In the genomic region with DNA sequence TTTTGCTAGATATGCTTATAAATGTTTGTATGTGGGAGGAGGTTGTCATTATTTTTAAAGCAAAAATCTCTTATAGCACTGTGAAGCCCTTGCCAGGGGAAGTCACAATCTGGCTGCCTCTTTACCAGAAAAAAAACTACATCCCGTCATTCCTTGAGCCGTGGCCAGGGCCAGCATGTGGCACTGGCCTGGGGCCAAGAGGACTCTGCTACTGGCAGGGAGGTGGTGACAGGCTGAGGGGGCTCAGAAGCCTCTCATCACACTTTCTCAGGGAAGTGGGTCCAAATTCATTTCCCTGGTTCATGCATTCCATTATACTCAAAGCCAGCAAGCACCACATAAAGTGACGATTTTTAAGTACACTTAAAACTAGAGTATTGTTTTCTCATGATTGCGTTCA, we compare ENCODE assay signal across 15 cellular contexts.
DNase-seq lines count a peak whose midpoint lies in the region; ATAC-seq and TF ChIP-seq lines count a peak whose summit lies in the region.
"Had no signal": no experiment of that assay in that cellular context is flagged by ENCODE, and none has a peak within 500 bp of the region (broad histone marks: within the 10 kb centered on the region; RNA-seq: fewer than 3 reads in every experiment).

No MANE protein-coding gene starts in this region.

- H3K36me3 ChIP-seq in breast epithelium (no peaks in the 10 kb centered on the region), mesendoderm (ENCODE audit: control insufficient read depth, insufficient read depth, low read length) (no peaks in the 10 kb centered on the region)
- H3K36me3 ChIP-seq: sigmoid colon, tibial nerve had no signal

- H3K56ac ChIP-seq in mesendoderm (ENCODE audit: low read length): no peak overlapping the region

- H3K18ac ChIP-seq in mesendoderm (ENCODE audit: low read length): peak overlapping the region; percentile 72

- BruUV-seq in MCF 10A (replicated peaks; lab: Mats Ljungman, UMichigan): no TSS peak

- H3K4me3 Mint-ChIP-seq in MCF 10A (ENCODE audit: unreplicated experiment) (no peak overlapping the region), chondrocyte (ENCODE audit: unreplicated experiment) (no peak overlapping the region)
- no peak overlapping the region for H3K4me3 Mint-ChIP-seq in activated T-cell treated with anti-CD3 and anti-CD28 coated beads, Interleukin-2, amount 50 U/mL, for 24 hours
- H3K4me3 Mint-ChIP-seq in stimulated activated naive CD8-positive, alpha-beta T cell treated with anti-CD3 and anti-CD28 coated beads, Interleukin-15, amount 100 ng/mL, for 72 hours: no peak overlapping the region

- ATAC-seq in HG02571 (IDR thresholded peaks at IDR 0.05; ENCODE audit: unreplicated experiment) (no peak), GM18868 (IDR thresholded peaks at IDR 0.05; ENCODE audit: unreplicated experiment) (no peak)
- ATAC-seq in stimulated activated naive CD8-positive, alpha-beta T cell treated with anti-CD3 and anti-CD28 coated beads, Interleukin-15, amount 100 ng/mL, for 72 hours: no peak

- H3K27ac Mint-ChIP-seq in MCF 10A (ENCODE audit: low read depth, unreplicated experiment) (no peak overlapping the region), chondrocyte (ENCODE audit: unreplicated experiment) (peak overlapping the region; percentile 71)
- no peak overlapping the region for H3K27ac Mint-ChIP-seq in activated T-cell treated with anti-CD3 and anti-CD28 coated beads, Interleukin-2, amount 50 U/mL, for 24 hours
- no peak overlapping the region for H3K27ac Mint-ChIP-seq in stimulated activated naive CD8-positive, alpha-beta T cell treated with anti-CD3 and anti-CD28 coated beads, Interleukin-15, amount 100 ng/mL, for 72 hours

- H3K4me3 ChIP-seq in breast epithelium: no peak overlapping the region
- H3K4me3 ChIP-seq in mesendoderm (ENCODE audit: low read length): no peak overlapping the region
- H3K4me3 ChIP-seq: sigmoid colon, tibial nerve had no signal

- no peak overlapping the region for H4K5ac ChIP-seq in mesendoderm (ENCODE audit: low read length)

- H2AK5ac ChIP-seq in mesendoderm (ENCODE audit: low read length): no peak overlapping the region

- no peaks in the 10 kb centered on the region for H3K79me2 ChIP-seq in mesendoderm (ENCODE audit: control insufficient read depth, insufficient read depth, low read length)

- H3K4me1 ChIP-seq in breast epithelium: no peaks in the 10 kb centered on the region
- peaks cover 5% of the 10 kb centered on the region for H3K4me1 ChIP-seq in mesendoderm (ENCODE audit: control insufficient read depth, low read depth, low read length)

- H3K9me3 ChIP-seq in breast epithelium: no peaks in the 10 kb centered on the region
- H3K9me3 ChIP-seq: sigmoid colon, tibial nerve had no signal

- H3K9me3 Mint-ChIP-seq in MCF 10A (ENCODE audit: unreplicated experiment) (no peaks in the 10 kb centered on the region), chondrocyte (ENCODE audit: low read depth) (no peaks in the 10 kb centered on the region)
- H3K9me3 Mint-ChIP-seq in activated T-cell treated with anti-CD3 and anti-CD28 coated beads, Interleukin-2, amount 50 U/mL, for 24 hours: no peaks in the 10 kb centered on the region
- peaks cover under 1 to 2% of the 10 kb centered on the region in 2 donors for H3K9me3 Mint-ChIP-seq in stimulated activated naive CD8-positive, alpha-beta T cell treated with anti-CD3 and anti-CD28 coated beads, Interleukin-15, amount 100 ng/mL, for 72 hours

- H2BK15ac ChIP-seq in mesendoderm (replicated peaks; ENCODE audit: low read depth): no peak overlapping the region

- POLR2A ChIA-PET in MCF 10A (lab: Yijun Ruan, JAX): interaction anchor here (0.6 kb wide), 1 partner anchor 482 kb away, joined by 3 read pairs; no protein-coding TSS in a partner anchor

- no peak overlapping the region for H2BK5ac ChIP-seq in mesendoderm (ENCODE audit: low read length)

- intact Hi-C loops in breast epithelium (cut with DNase I; ENCODE audit: low total_unique reads): no loop called here
- intact Hi-C loops in MCF 10A (cut with micrococcal nuclease): no loop called here

- peaks cover 11% of the 10 kb centered on the region for H3K4me1 Mint-ChIP-seq in MCF 10A (ENCODE audit: insufficient read depth, unreplicated experiment)
- peaks cover 14% of the 10 kb centered on the region for H3K4me1 Mint-ChIP-seq in chondrocyte (ENCODE audit: low read depth)
- no peaks in the 10 kb centered on the region for H3K4me1 Mint-ChIP-seq in activated T-cell treated with anti-CD3 and anti-CD28 coated beads, Interleukin-2, amount 50 U/mL, for 24 hours (ENCODE audit: low read depth)
- no peaks in the 10 kb centered on the region for H3K4me1 Mint-ChIP-seq in stimulated activated naive CD8-positive, alpha-beta T cell treated with anti-CD3 and anti-CD28 coated beads, Interleukin-15, amount 100 ng/mL, for 72 hours

- H2BK120ac ChIP-seq in mesendoderm (ENCODE audit: low read depth, low read length): no peak overlapping the region

- no peak overlapping the region for H3K4ac ChIP-seq in mesendoderm (ENCODE audit: low read depth, low read length)

- TF ChIP-seq CTCF in breast epithelium (IDR thresholded peaks at IDR 0.05) (no peak), MCF 10A (IDR thresholded peaks at IDR 0.05; ENCODE audit: unreplicated experiment) (no peak), chondrocyte (IDR thresholded peaks at IDR 0.05) (no peak)

- peak in 1 of 2 donors; percentile 47 for DNase-seq in breast epithelium (ENCODE audit: low spot score in 2 of 2)
- no peak for DNase-seq in MCF 10A (ENCODE audit: unreplicated experiment)
- no peak for DNase-seq in chondrocyte (ENCODE audit: low spot score)
- no peak for DNase-seq in mesendoderm
- DNase-seq in activated T-cell treated with anti-CD3 and anti-CD28 coated beads, Interleukin-2, amount 50 U/mL, for 24 hours: no peak
- no peak for DNase-seq in stimulated activated naive CD8-positive, alpha-beta T cell treated with anti-CD3 and anti-CD28 coated beads, Interleukin-15, amount 100 ng/mL, for 72 hours
- DNase-seq: activated CD8-positive, alpha-beta memory T cell treated with anti-CD3 and anti-CD28 coated beads, Interleukin-2, amount 50 U/mL, for 4 hours; amniotic stem cell; mesenchymal stem cell; NCI-H1436; RPMI8226; sigmoid colon had no signal

- H3K23ac ChIP-seq in mesendoderm (ENCODE audit: low read length): no peak overlapping the region

- TF ChIP-seq POLR2A in breast epithelium (IDR thresholded peaks at IDR 0.05): no peak

- H3K36me3 Mint-ChIP-seq in MCF 10A (ENCODE audit: insufficient read depth, unreplicated experiment) (no peaks in the 10 kb centered on the region), chondrocyte (ENCODE audit: low read depth) (no peaks in the 10 kb centered on the region)
- no peaks in the 10 kb centered on the region for H3K36me3 Mint-ChIP-seq in activated T-cell treated with anti-CD3 and anti-CD28 coated beads, Interleukin-2, amount 50 U/mL, for 24 hours (ENCODE audit: low read depth)

- WGBS in mesendoderm (ENCODE audit: extremely low coverage, insufficient coverage, low lambda C conversion rate): no CpG with 5 or more reads among the region's 4 CpGs

- H3K79me1 ChIP-seq in mesendoderm (ENCODE audit: low read length): no peaks in the 10 kb centered on the region

- no peaks in the 10 kb centered on the region for H3K27me3 Mint-ChIP-seq in MCF 10A (ENCODE audit: insufficient read depth, unreplicated experiment)
- peaks cover 1% of the 10 kb centered on the region for H3K27me3 Mint-ChIP-seq in chondrocyte (ENCODE audit: low read depth)
- no peaks in the 10 kb centered on the region for H3K27me3 Mint-ChIP-seq in activated T-cell treated with anti-CD3 and anti-CD28 coated beads, Interleukin-2, amount 50 U/mL, for 24 hours
- no peaks in the 10 kb centered on the region for H3K27me3 Mint-ChIP-seq in stimulated activated naive CD8-positive, alpha-beta T cell treated with anti-CD3 and anti-CD28 coated beads, Interleukin-15, amount 100 ng/mL, for 72 hours

- no peak overlapping the region for H4K8ac ChIP-seq in mesendoderm (ENCODE audit: low read depth, low read length)

- H3K27me3 ChIP-seq in breast epithelium (no peaks in the 10 kb centered on the region), mesendoderm (ENCODE audit: insufficient read depth, low read length, poor library complexity) (no peaks in the 10 kb centered on the region)
- H3K27me3 ChIP-seq: sigmoid colon, tibial nerve had no signal

- peak overlapping the region; percentile 60 to 73 for H3K27ac ChIP-seq in breast epithelium
- no peak overlapping the region for H3K27ac ChIP-seq in mesendoderm (ENCODE audit: low read depth, low read length)
- H3K27ac ChIP-seq: tibial nerve had no signal

- no peak overlapping the region for H3K9ac ChIP-seq in mesendoderm (ENCODE audit: low read length)

- H3K4me2 ChIP-seq in mesendoderm (ENCODE audit: low read length): no peak overlapping the region

- CTCF ChIA-PET in MCF 10A (lab: Yijun Ruan, JAX): no interaction called here
